19 cellular contexts compared by ENCODE assay signal in genomic region chr20:58256307-58256706, GRCh38. TPM values are rescaled to one million over a fixed set of nuclear protein-coding genes. Genes with fewer than 3 reads are reported as not detected.
DNase-seq lines count a peak whose midpoint lies in the region; ATAC-seq, FAIRE-seq and TF ChIP-seq lines count a peak whose summit lies in the region.
"Had no signal": no experiment of that assay in that cellular context is flagged by ENCODE, and none has a peak within 500 bp of the region (broad histone marks: within the 10 kb centered on the region; RNA-seq: fewer than 3 reads in every experiment).

No MANE protein-coding gene starts in this region.

- WGBS in HepG2 (ENCODE audit: low lambda C conversion rate) = 64% methylated on average over 2 of the region's 2 CpGs
- 82% methylated on average over 2 of the region's 2 CpGs for WGBS in right lobe of liver (ENCODE audit: insufficient coverage, low coverage, low lambda C conversion rate, missing lambda C conversion rate)

- H3K27me3 ChIP-seq in HepG2 (ENCODE audit: control insufficient read depth in 1 of 2, insufficient read depth in 2 of 2, low read length in 2 of 2) = no peaks in the 10 kb centered on the region
- H3K27me3 ChIP-seq in right lobe of liver = no peaks in the 10 kb centered on the region
- H3K27me3 ChIP-seq: BE2C had no signal

- H3K27ac ChIP-seq in HepG2 (ENCODE audit: extremely low read length, insufficient read depth, low read length) = no peak overlapping the region
- no peak overlapping the region for H3K27ac ChIP-seq in right lobe of liver
- H3K27ac ChIP-seq: C4-2B had no signal

- intact Hi-C loops in HepG2 (cut with micrococcal nuclease; ENCODE audit: unreplicated experiment) (no loop called here), right lobe of liver (cut with DNase I) (no loop called here)

- H3K4me3 Mint-ChIP-seq in T-helper 17 cell (no peak overlapping the region), endothelial cell (ENCODE audit: unreplicated experiment) (no peak overlapping the region)
- H3K4me3 Mint-ChIP-seq: CD4-positive, alpha-beta T cell had no signal

- no peak overlapping the region for H2AFZ ChIP-seq in HepG2 (ENCODE audit: low read length)

- FAIRE-seq in HepG2 (lab: Jason Lieb, UNC) = no peak
- FAIRE-seq: D721Med, G401.6, GM12891, GM19239 had no signal

- no peaks in the 10 kb centered on the region for H3K79me2 ChIP-seq in HepG2 (ENCODE audit: insufficient read depth, low read length)

- H3K9me3 ChIP-seq in HepG2 (ENCODE audit: low read length) = 0 out of 2 replicates have a peak, but pooled peaks cover 5% of the 10 kb centered on the region
- H3K9me3 ChIP-seq in right lobe of liver = no peaks in the 10 kb centered on the region
- no peaks in the 10 kb centered on the region for H3K9me3 ChIP-seq in T-helper 17 cell (ENCODE audit: control insufficient read depth, low read length, poor library complexity, severe bottlenecking)
- H3K9me3 ChIP-seq: BE2C, HAP-1 had no signal

- CTCF ChIA-PET in HepG2 (lab: Yijun Ruan, JAX; ENCODE audit: low intra/inter-chr PET ratio, low total read pairs) = no interaction called here

- TF ChIP-seq CTCF in HepG2 (CRISPR knock-in tag; IDR thresholded peaks at IDR 0.05) (no peak), right lobe of liver (IDR thresholded peaks at IDR 0.05) (no peak), endothelial cell (IDR thresholded peaks at IDR 0.05; ENCODE audit: unreplicated experiment) (no peak)

- ATAC-seq in HepG2 (no peak), right lobe of liver (no peak), T-helper 17 cell (no peak)

- TF ChIP-seq POLR2A in HepG2 (IDR thresholded peaks at IDR 0.05; ENCODE audit: insufficient read depth in 1 of 2, low read depth in 2 of 2, low read length in 2 of 2) (no peak), right lobe of liver (IDR thresholded peaks at IDR 0.05) (no peak)

- no peak overlapping the region for H3K4me2 ChIP-seq in HepG2 (ENCODE audit: low read depth, low read length)

- BruUV-seq in HepG2 (replicated peaks; lab: Mats Ljungman, UMichigan) = no TSS peak

- peaks cover 4% of the 10 kb centered on the region for H3K36me3 Mint-ChIP-seq in T-helper 17 cell (ENCODE audit: low read depth)
- peaks cover 34% of the 10 kb centered on the region for H3K36me3 Mint-ChIP-seq in endothelial cell (ENCODE audit: low read depth, unreplicated experiment)

- in situ Hi-C loops in HepG2 (cut with HindIII; ENCODE audit: extremely low pct_ligation_motif_present, low pct_unique_long_range_greater_than_20kb) = no loop called here

- H3K27ac Mint-ChIP-seq in T-helper 17 cell (peak overlapping the region; percentile 68), endothelial cell (ENCODE audit: unreplicated experiment) (peak overlapping the region; percentile 84)
- H3K27ac Mint-ChIP-seq: CD4-positive, alpha-beta T cell had no signal

- H3K27me3 Mint-ChIP-seq in T-helper 17 cell (no peaks in the 10 kb centered on the region), endothelial cell (ENCODE audit: unreplicated experiment) (no peaks in the 10 kb centered on the region)
- H3K27me3 Mint-ChIP-seq: CD4-positive, alpha-beta T cell had no signal

- no peak for DNase-seq in HepG2 (ENCODE audit: low spot score)
- no peak for DNase-seq in right lobe of liver
- DNase-seq in T-helper 17 cell = no peak
- no peak for DNase-seq in endothelial cell (ENCODE audit: low spot score)
- DNase-seq in NCI-H2029 treated with DMSO at 0.1 percent for 48 hours (lab: John Stamatoyannopoulos, UW) = no peak
- DNase-seq in UCSD-AML1 (lab: John Stamatoyannopoulos, UW; ENCODE audit: unreplicated experiment) = no peak
- no peak for DNase-seq in C1 segment of cervical spinal cord (lab: John Stamatoyannopoulos, UW)
- DNase-seq: ACHN; Caco-2; CD4-positive, alpha-beta T cell had no signal

- no peak for TF ChIP-seq RAD21 in HepG2 (CRISPR knock-in tag; IDR thresholded peaks at IDR 0.05)

- no peaks in the 10 kb centered on the region for H4K20me1 ChIP-seq in HepG2 (ENCODE audit: insufficient read depth, low read length)

- H3K4me1 ChIP-seq in HepG2 (ENCODE audit: insufficient read depth, low read length) (peaks cover 12% of the 10 kb centered on the region), right lobe of liver (no peaks in the 10 kb centered on the region)
- H3K4me1 ChIP-seq: Caco-2, HAP-1 had no signal

- POLR2A ChIA-PET in HepG2 (lab: Yijun Ruan, JAX) = no interaction called here

- H3K9ac ChIP-seq in HepG2 (ENCODE audit: insufficient read depth, low read depth, low read length) = no peak overlapping the region

- H3K9me3 Mint-ChIP-seq in endothelial cell (ENCODE audit: unreplicated experiment) = no peaks in the 10 kb centered on the region
- H3K9me3 Mint-ChIP-seq: CD4-positive, alpha-beta T cell had no signal

- H3K4me1 Mint-ChIP-seq in T-helper 17 cell = peaks cover 10% of the 10 kb centered on the region
- H3K4me1 Mint-ChIP-seq in endothelial cell (ENCODE audit: unreplicated experiment) = peaks cover 40% of the 10 kb centered on the region

- no peak for TF ChIP-seq EP300 in HepG2 (IDR thresholded peaks at IDR 0.05; ENCODE audit: low read depth in 2 of 2, low read length in 2 of 2)
- no peak for TF ChIP-seq EP300 in HepG2 (CRISPR knock-in tag; IDR thresholded peaks at IDR 0.05; ENCODE audit: borderline replicate concordance)

- H3K36me3 ChIP-seq in HepG2 (replicated peaks in 1 of 2; ENCODE audit: control insufficient read depth in 1 of 2, insufficient read depth in 2 of 2, low read length in 2 of 2) (no peaks in the 10 kb centered on the region), right lobe of liver (no peaks in the 10 kb centered on the region)
- H3K36me3 ChIP-seq: BE2C, HAP-1 had no signal

- H3K4me3 ChIP-seq in HepG2 (replicated peaks in 1 of 3; ENCODE audit: insufficient read depth in 1 of 3, low read depth in 2 of 3, low read length in 3 of 3) = no peak overlapping the region
- H3K4me3 ChIP-seq in right lobe of liver = no peak overlapping the region
- H3K4me3 ChIP-seq: HAP-1 had no signal

TF ChIP-seq in HepG2, 621 proteins besides CTCF, POLR2A, EP300 and RAD21 (continues in another document):
- no peak for TF ChIP-seq ZNF580 (CRISPR knock-in tag; IDR thresholded peaks at IDR 0.05; ENCODE audit: borderline replicate concordance, low read depth)
- TF ChIP-seq MAFF (IDR thresholded peaks at IDR 0.05; ENCODE audit: low read depth, low read length) = peak; percentile 10; the same call in 1 of the 2 replicates

RNA-seq across cellular contexts. Expression of gene ANKRD60, which starts 27.9 kb away (rescaled TPM):
- total RNA-seq in HepG2 (2016; rRNA removed; fragmentation: Illumina TruSeq; extraction: Trizol) (not detected in 2 replicates), right lobe of liver (not detected), T-helper 17 cell (not detected), endothelial cell (ENCODE audit: unreplicated experiment) (not detected)
- not detected in 2 replicates for total RNA-seq in HepG2 (2016; cell fraction: cytosol; rRNA removed; fragmentation: Illumina TruSeq; extraction: Trizol; ENCODE audit: low read depth)
- total RNA-seq in HepG2 (2016; cell fraction: insoluble cytoplasmic fraction; rRNA removed; fragmentation: Illumina TruSeq; extraction: Trizol) = not detected in 2 replicates
- not detected in 2 replicates for total RNA-seq in HepG2 (2016; cell fraction: membrane; rRNA removed; fragmentation: Illumina TruSeq; extraction: Trizol)
- not detected in 2 replicates for total RNA-seq in HepG2 (2016; cell fraction: nucleus; rRNA removed; fragmentation: Illumina TruSeq; extraction: Trizol)
- polyA plus RNA-seq in HepG2 (2011; rRNA removed) = not detected in 2 replicates
- polyA plus RNA-seq in HepG2 (2011; cell fraction: cytosol; rRNA removed) = not detected in 2 replicates
- not detected in 2 replicates for polyA plus RNA-seq in HepG2 (2011; cell fraction: nucleus; rRNA removed)
- polyA plus RNA-seq in HepG2 (2012) = not detected in 2 replicates
- not detected in 2 replicates for polyA plus RNA-seq in HepG2 (2016; cell fraction: cytosol; fragmentation: Illumina TruSeq; extraction: Trizol; ENCODE audit: low read depth)
- not detected in 2 replicates for polyA plus RNA-seq in HepG2 (2016; cell fraction: insoluble cytoplasmic fraction; fragmentation: Illumina TruSeq; extraction: Trizol; ENCODE audit: low read depth)
- not detected in 2 replicates for polyA plus RNA-seq in HepG2 (2016; cell fraction: membrane; fragmentation: Illumina TruSeq; extraction: Trizol; ENCODE audit: low read depth)
- not detected in 2 replicates for polyA plus RNA-seq in HepG2 (2016; cell fraction: nucleus; fragmentation: Illumina TruSeq; extraction: Trizol; ENCODE audit: insufficient read depth, low read depth)
- polyA minus RNA-seq in HepG2 (2011; rRNA and poly(A)+ RNA removed; ENCODE audit: low replicate concordance) = not detected in 2 replicates
- polyA minus RNA-seq in HepG2 (2011; cell fraction: cytosol; rRNA and poly(A)+ RNA removed) = not detected in 2 replicates
- polyA minus RNA-seq in HepG2 (2011; cell fraction: nucleus; rRNA and poly(A)+ RNA removed) = not detected in 2 replicates
- total RNA-seq: A172; Caco-2; CD4-positive, alpha-beta T cell; H4 had no signal

RNA-seq across cellular contexts. Expression of gene RAB22A, which starts 53.2 kb away (rescaled TPM):
- 11.2 and 16.2 TPM in 2 replicates for total RNA-seq in HepG2 (2016; rRNA removed; fragmentation: Illumina TruSeq; extraction: Trizol)
- total RNA-seq in HepG2 (2016; cell fraction: cytosol; rRNA removed; fragmentation: Illumina TruSeq; extraction: Trizol; ENCODE audit: low read depth) = 3.2 TPM in 2 replicates
- 11.4 and 14.3 TPM in 2 replicates for total RNA-seq in HepG2 (2016; cell fraction: insoluble cytoplasmic fraction; rRNA removed; fragmentation: Illumina TruSeq; extraction: Trizol)
- total RNA-seq in HepG2 (2016; cell fraction: membrane; rRNA removed; fragmentation: Illumina TruSeq; extraction: Trizol) = 12.0 and 12.3 TPM in 2 replicates
- total RNA-seq in HepG2 (2016; cell fraction: nucleus; rRNA removed; fragmentation: Illumina TruSeq; extraction: Trizol) = 10.4 and 11.0 TPM in 2 replicates
- 10.6 and 10.7 TPM in 2 replicates for polyA plus RNA-seq in HepG2 (2011; rRNA removed)
- 4.3 and 7.7 TPM in 2 replicates for polyA plus RNA-seq in HepG2 (2011; cell fraction: cytosol; rRNA removed)
- 9.1 and 10.7 TPM in 2 replicates for polyA plus RNA-seq in HepG2 (2011; cell fraction: nucleus; rRNA removed)
- polyA plus RNA-seq in HepG2 (2012) = 8.1 and 8.6 TPM in 2 replicates
- polyA plus RNA-seq in HepG2 (2016; cell fraction: cytosol; fragmentation: Illumina TruSeq; extraction: Trizol; ENCODE audit: low read depth) = 3.2 and 4.1 TPM in 2 replicates
- polyA plus RNA-seq in HepG2 (2016; cell fraction: insoluble cytoplasmic fraction; fragmentation: Illumina TruSeq; extraction: Trizol; ENCODE audit: low read depth) = 11.4 and 11.5 TPM in 2 replicates
- polyA plus RNA-seq in HepG2 (2016; cell fraction: membrane; fragmentation: Illumina TruSeq; extraction: Trizol; ENCODE audit: low read depth) = 8.1 and 10.1 TPM in 2 replicates
- 12.2 and 13.1 TPM in 2 replicates for polyA plus RNA-seq in HepG2 (2016; cell fraction: nucleus; fragmentation: Illumina TruSeq; extraction: Trizol; ENCODE audit: insufficient read depth, low read depth)
- polyA minus RNA-seq in HepG2 (2011; rRNA and poly(A)+ RNA removed; ENCODE audit: low replicate concordance) = 22.2 and 25.1 TPM in 2 replicates
- polyA minus RNA-seq in HepG2 (2011; cell fraction: cytosol; rRNA and poly(A)+ RNA removed) = 9.8 and 13.5 TPM in 2 replicates
- polyA minus RNA-seq in HepG2 (2011; cell fraction: nucleus; rRNA and poly(A)+ RNA removed) = 32.2 and 33.1 TPM in 2 replicates
- total RNA-seq in right lobe of liver = 10 to 100 TPM in 2 of 6 experiments, 1 to 10 TPM in 4; 7.4 to 11.6 (median 9.5) TPM
- total RNA-seq in T-helper 17 cell = 10 to 100 TPM; 21.7 to 22.4 TPM
- 14.2 TPM for total RNA-seq in endothelial cell (ENCODE audit: unreplicated experiment)
